Comparison of ENCODE assay signal across 22 cellular contexts in the genomic region with DNA sequence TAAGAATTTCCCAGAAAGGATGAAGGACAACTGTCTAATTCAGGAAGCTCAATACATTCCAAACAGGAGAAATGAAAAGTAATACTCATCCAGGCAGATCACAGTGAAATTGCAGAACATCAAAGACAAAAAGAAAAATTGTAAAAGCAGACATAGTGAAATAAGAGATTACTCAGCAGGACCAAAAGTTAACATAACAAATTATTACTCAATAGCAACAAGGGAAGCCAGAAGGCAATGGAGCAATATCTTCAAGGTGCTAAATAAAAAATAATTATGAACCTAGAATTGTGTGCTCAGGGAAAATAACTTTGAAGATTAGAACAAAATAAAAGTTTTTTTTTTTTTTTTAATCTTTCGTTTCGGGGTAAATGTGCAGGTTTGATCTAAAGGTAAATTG. TPM values are rescaled to one million over a fixed set of nuclear protein-coding genes. Genes with fewer than 3 reads are reported as not detected.
"Had no signal": no experiment of that assay in that cellular context is flagged by ENCODE, and none has a peak within 500 bp of the region (broad histone marks: within the 10 kb centered on the region; RNA-seq: fewer than 3 reads in every experiment).

No MANE protein-coding gene starts in this region.

- H3K4me3 ChIP-seq: left lung, lung, neural progenitor cell, sigmoid colon, thoracic aorta, vagina had no signal

- DNase-seq: activated CD4-positive, alpha-beta memory T cell treated with anti-CD3 and anti-CD28 coated beads for 36 hours; activated CD4-positive, alpha-beta T cell treated with anti-CD3 and anti-CD28 coated beads for 48 hours; activated naive CD4-positive, alpha-beta T cell treated with Interleukin-2 at 50 U/mL for 16 hours; activated naive CD8-positive, alpha-beta T cell treated with anti-CD3 and anti-CD28 coated beads for 36 hours; activated T-cell treated with anti-CD3 and anti-CD28 coated beads, Interleukin-2, amount 50 U/mL, for 48 hours; amygdala; cerebellar nuclear complex; cortex of kidney; endodermal cell; foreskin melanocyte; left lung; naive thymus-derived CD8-positive, alpha-beta T cell; retina; sigmoid colon; stimulated activated CD4-positive, alpha-beta T cell treated with anti-CD3 and anti-CD28 coated beads, Interleukin-2, amount 100 ng/mL, for 48 hours; stimulated activated naive CD4-positive, alpha-beta T cell had no signal

- ATAC-seq: left lung; naive thymus-derived CD8-positive, alpha-beta T cell had no signal

RNA-seq across cellular contexts. Expression of gene ENPP6, which starts 30.5 kb away (rescaled TPM):
- total RNA-seq: bronchial epithelial cell; naive thymus-derived CD8-positive, alpha-beta T cell; osteoblast had no signal
